In the genomic region with DNA sequence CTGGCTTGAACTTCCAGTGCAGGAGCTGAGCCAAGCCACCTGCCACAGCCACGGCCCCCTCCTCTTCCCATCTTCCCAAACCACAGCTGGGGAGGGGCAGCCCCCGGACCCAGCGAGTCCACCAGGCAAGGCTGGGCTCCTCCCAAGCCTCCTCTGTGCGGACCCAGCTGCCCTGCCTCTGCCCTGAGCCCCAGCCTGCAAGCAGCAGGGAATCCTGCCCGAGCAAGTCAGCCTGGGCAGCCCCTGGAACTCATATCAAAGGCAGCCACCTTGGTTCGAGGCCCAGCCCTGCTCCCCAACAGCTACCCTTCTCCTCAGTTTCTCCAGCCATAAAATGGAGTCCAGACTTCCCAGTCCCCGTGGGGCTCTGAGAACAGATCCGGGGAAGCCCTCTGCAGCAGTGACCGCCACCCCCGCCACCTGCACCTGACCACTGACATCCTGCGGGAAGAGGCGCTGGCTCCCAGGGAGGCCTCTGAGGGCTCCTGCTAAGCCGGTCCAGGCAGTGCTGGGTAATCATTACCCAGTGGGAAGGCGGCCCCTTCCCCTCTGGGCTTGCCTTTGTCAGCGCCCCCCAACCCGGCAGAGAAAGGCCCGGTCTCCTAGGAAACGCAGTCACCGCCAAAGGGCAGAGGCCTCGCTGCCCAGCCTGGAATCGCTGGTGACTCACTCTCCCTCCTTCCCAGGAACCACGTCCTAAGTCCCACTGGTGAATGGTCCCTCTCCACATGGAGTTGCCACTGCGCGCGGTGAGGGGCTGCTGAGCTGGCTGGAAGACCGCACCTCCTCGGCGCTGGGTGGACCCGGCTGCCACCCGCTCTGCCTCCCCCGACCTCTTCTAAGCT, we compare ENCODE assay signal across 1 cellular context.
TF ChIP-seq lines count a peak whose summit lies in the region.

No MANE protein-coding gene starts in this region.

TF ChIP-seq in endothelial cell of umbilical vein, 7 proteins besides CTCF, POLR2A, EP300 and RAD21:
- TF ChIP-seq GATA2 (IDR thresholded peaks at IDR 0.05; ENCODE audit: insufficient read depth, insufficient read length, low read depth, low read length) (no peak), POLR2AphosphoS5 (IDR thresholded peaks at IDR 0.05; ENCODE audit: insufficient read depth, low read depth, low read length) (peak; percentile 41), FOS (IDR thresholded peaks at IDR 0.05; ENCODE audit: borderline replicate concordance, insufficient read depth, low read length) (peak; percentile 83), MYC (IDR thresholded peaks at IDR 0.05; ENCODE audit: low read depth, low read length) (peak; percentile 72), JUN (IDR thresholded peaks at IDR 0.05; ENCODE audit: borderline replicate concordance, insufficient read depth, insufficient read length, low read depth) (peak; percentile 66), EZH2 (IDR thresholded peaks at IDR 0.05; ENCODE audit: borderline replicate concordance, low read depth, low read length, severe bottlenecking) (no peak)
- TF ChIP-seq, protein P1, sequence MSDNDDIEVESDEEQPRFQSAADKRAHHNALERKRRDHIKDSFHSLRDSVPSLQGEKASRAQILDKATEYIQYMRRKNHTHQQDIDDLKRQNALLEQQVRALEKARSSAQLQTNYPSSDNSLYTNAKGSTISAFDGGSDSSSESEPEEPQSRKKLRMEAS (IDR thresholded peaks at IDR 0.05; ENCODE audit: insufficient read depth, insufficient read length), result peak; percentile 13
